In genomic region chr11:62771144-62772021, GRCh38 we compare ENCODE assay signal across 8 cellular contexts. TPM values are rescaled to one million over a fixed set of nuclear protein-coding genes. Genes with fewer than 3 reads are reported as not detected.
DNase-seq lines count a peak whose midpoint lies in the region; TF ChIP-seq lines count a peak whose summit lies in the region.

Gene TAF6L, plus strand, starts transcription at chr11:62771396. Its CDS starts 4,388 bp downstream, at chr11:62775784.

- H3K9me3 ChIP-seq in HAP-1 (no peaks in the 10 kb centered on the region), MM.1S (replicated peaks; ENCODE audit: insufficient read depth, low read length) (no peaks in the 10 kb centered on the region), SJCRH30 (replicated peaks) (no peaks in the 10 kb centered on the region), neuronal stem cell (replicated peaks in 1 of 2; ENCODE audit: control insufficient read depth in 2 of 2, insufficient read depth in 1 of 2, low read depth in 1 of 2, low read length in 2 of 2) (no peaks in the 10 kb centered on the region)

- no peak within 1 kb of the TSS for H4K91ac ChIP-seq in neuronal stem cell (ENCODE audit: low read depth, low read length, poor library complexity)

- peak within 1 kb of the TSS; percentile 97 for H3K18ac ChIP-seq in neuronal stem cell (ENCODE audit: low read length)

- H3F3A ChIP-seq in MM.1S (ENCODE audit: insufficient read depth, low read length), result peaks cover 17% of the 10 kb centered on the region

- H2AK5ac ChIP-seq in neuronal stem cell (ENCODE audit: low read depth, low read length), result peak within 1 kb of the TSS; percentile 20

- H3K4me3 ChIP-seq in HAP-1 (peak within 1 kb of the TSS; percentile 52), MM.1S (ENCODE audit: low read length) (peak within 1 kb of the TSS; percentile 81), SJCRH30 (peak within 1 kb of the TSS; percentile 75), neuronal stem cell (ENCODE audit: low read length in 2 of 2) (peak within 1 kb of the TSS; percentile 78 to 88)

- H3K4me2 ChIP-seq in MM.1S (ENCODE audit: low read depth, low read length), result peak within 1 kb of the TSS; percentile 95
- H3K4me2 ChIP-seq in neuronal stem cell (ENCODE audit: insufficient read depth, low read length, poor library complexity, severe bottlenecking), result peak within 1 kb of the TSS; percentile 78

- TF ChIP-seq CTCF in MM.1S (IDR thresholded peaks at IDR 0.05; ENCODE audit: low read length), result no peak
- no peak for TF ChIP-seq CTCF in subcutaneous adipose tissue (IDR thresholded peaks at IDR 0.05; ENCODE audit: low read depth)

- DNase-seq in G401 (ENCODE audit: low spot score), result peak; percentile 99
- peak; percentile 99 for DNase-seq in HAP-1 (ENCODE audit: low spot score in 2 of 2)
- DNase-seq in MM.1S, result peak; percentile 97
- DNase-seq in SJCRH30, result peak; percentile 98
- DNase-seq in activated naive CD4-positive, alpha-beta T cell (lab: John Stamatoyannopoulos, UW), result peak; percentile 78 to 85 (median 83)
- DNase-seq in foreskin melanocyte, result peak; percentile 96
- DNase-seq in neuronal stem cell (ENCODE audit: low spot score), result peak; percentile 94

- peak within 1 kb of the TSS; percentile 98 for H4K8ac ChIP-seq in neuronal stem cell (ENCODE audit: low read depth, low read length)

- H2BK120ac ChIP-seq in neuronal stem cell (ENCODE audit: low read depth, low read length), result no peak within 1 kb of the TSS

- in situ Hi-C loops in G401 (cut with HindIII; ENCODE audit: low sequenced_read_pairs) (no loop called here), HAP-1 (cut with MboI; ENCODE audit: low sequenced_read_pairs) (no loop called here)

- peak within 1 kb of the TSS; percentile 47 for H3K4ac ChIP-seq in neuronal stem cell (ENCODE audit: low read length)

- H3K27ac ChIP-seq in MM.1S (ENCODE audit: low read length) (peak within 1 kb of the TSS; percentile 72), SJCRH30 (peak within 1 kb of the TSS; percentile 85), neuronal stem cell (replicated peaks; ENCODE audit: low read length) (peak within 1 kb of the TSS; percentile 98)

- no peaks in the 10 kb centered on the region for H3K27me3 ChIP-seq in HAP-1 (ENCODE audit: low read depth)
- H3K27me3 ChIP-seq in MM.1S (replicated peaks; ENCODE audit: insufficient read depth, low read length), result no peaks in the 10 kb centered on the region
- no peaks in the 10 kb centered on the region for H3K27me3 ChIP-seq in SJCRH30
- H3K27me3 ChIP-seq in neuronal stem cell (ENCODE audit: control insufficient read depth in 3 of 3, insufficient read depth in 3 of 3, low read depth in 1 of 3, low read length in 3 of 3), result no peaks in the 10 kb centered on the region

- H2BK5ac ChIP-seq in neuronal stem cell (ENCODE audit: low read length), result peak within 1 kb of the TSS; percentile 90

- H3K4me1 ChIP-seq in HAP-1 (peaks cover 17% of the 10 kb centered on the region), MM.1S (ENCODE audit: low read length) (peaks cover 10% of the 10 kb centered on the region), SJCRH30 (no peaks in the 10 kb centered on the region), neuronal stem cell (ENCODE audit: control insufficient read depth in 2 of 2, insufficient read depth in 1 of 2, low read depth in 1 of 2, low read length in 2 of 2) (peaks cover 10 to 19% of the 10 kb centered on the region in 2 donors)

- peak within 1 kb of the TSS; percentile 77 for H2BK15ac ChIP-seq in neuronal stem cell (ENCODE audit: low read length)

- no CpG with 5 or more reads among the region's 60 CpGs for WGBS in neuronal stem cell (ENCODE audit: extremely low coverage in 2 of 2, insufficient read length in 2 of 2, insufficient replicate concordance in 1 of 2), 2 donors

- H3K23ac ChIP-seq in neuronal stem cell (ENCODE audit: low read depth, low read length, poor library complexity), result peak within 1 kb of the TSS; percentile 81

- H4K20me1 ChIP-seq in MM.1S (ENCODE audit: insufficient read depth, low read length), result no peaks in the 10 kb centered on the region

- H3K79me1 ChIP-seq in neuronal stem cell (ENCODE audit: low read depth, low read length), result peaks cover 1% of the 10 kb centered on the region

- peak within 1 kb of the TSS; percentile 87 for H2AFZ ChIP-seq in MM.1S (ENCODE audit: low read length)
- peak within 1 kb of the TSS; percentile 96 for H2AFZ ChIP-seq in neuronal stem cell (ENCODE audit: low read length)

- H3K9ac ChIP-seq in MM.1S (ENCODE audit: low read length) (peak within 1 kb of the TSS; percentile 71), neuronal stem cell (ENCODE audit: low read depth, low read length, poor library complexity) (peak within 1 kb of the TSS; percentile 92)

- no peak within 1 kb of the TSS for H2BK12ac ChIP-seq in neuronal stem cell (ENCODE audit: low read length)

- peaks cover 15% of the 10 kb centered on the region for H3K36me3 ChIP-seq in HAP-1 (replicated peaks)
- no peaks in the 10 kb centered on the region for H3K36me3 ChIP-seq in MM.1S (replicated peaks; ENCODE audit: insufficient read depth, low read length)
- H3K36me3 ChIP-seq in SJCRH30, result peaks cover 4% of the 10 kb centered on the region; the same call in 1 of the 2 replicates
- H3K36me3 ChIP-seq in neuronal stem cell (replicated peaks in 1 of 2; ENCODE audit: control insufficient read depth in 2 of 2, insufficient read depth in 2 of 2, low read length in 2 of 2), result peaks cover 19 to 44% of the 10 kb centered on the region in 2 donors

- no peaks in the 10 kb centered on the region for H3K9me2 ChIP-seq in MM.1S (replicated peaks; ENCODE audit: insufficient read depth, low read length)

- H3K79me2 ChIP-seq in MM.1S (ENCODE audit: low read length), result peaks cover 31% of the 10 kb centered on the region

- H3K14ac ChIP-seq in neuronal stem cell (ENCODE audit: low read length), result no peak within 1 kb of the TSS

RNA-seq across cellular contexts. Expression of gene TAF6L, which starts in this region (rescaled TPM):
- 38.3 and 55.0 TPM in 2 replicates for total RNA-seq in G401 (2014; rRNA removed; shearing (Covaris generic))
- 17.3 and 22.2 TPM in 2 replicates for total RNA-seq in SJCRH30 (2014; rRNA removed; shearing (Covaris generic))
- polyA plus RNA-seq in neuronal stem cell (2013, experiment 1 of 2), result 13.5 TPM
- polyA plus RNA-seq in neuronal stem cell (2013, experiment 2 of 2), result 15.0 TPM
- 10 to 100 TPM; 12.1 to 25.8 (median 15.6) TPM for total RNA-seq in subcutaneous adipose tissue

Comparison
In these comparisons a context has a peak if more than half of its experiments do, and no peak if none do; other contexts are left out.
1. Peak in every context shown above with its lines: DNase-seq, H3K4me3 ChIP-seq and H3K27ac ChIP-seq.